ENCODE assay signal across 14 cellular contexts in the genomic region with DNA sequence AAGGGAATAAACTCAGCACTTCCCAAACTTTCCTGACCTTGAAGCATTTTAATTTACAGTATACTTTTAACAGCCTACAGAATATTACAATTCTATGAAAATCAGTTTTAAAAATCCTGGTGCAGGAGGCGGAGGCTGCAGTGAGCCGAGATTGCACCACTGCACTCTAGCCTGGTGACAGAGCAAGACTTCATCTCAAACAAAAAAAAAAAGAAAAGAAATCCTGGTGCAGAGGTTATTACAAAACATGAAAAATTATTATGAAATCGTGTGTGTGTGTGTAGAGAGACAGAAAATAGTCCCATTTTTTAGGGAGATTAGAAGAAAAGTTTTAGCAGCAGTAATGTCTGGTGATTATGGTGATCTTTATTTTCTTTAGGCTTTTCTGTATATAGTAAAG. TPM values are rescaled to one million over a fixed set of nuclear protein-coding genes. Genes with fewer than 3 reads are reported as not detected.
DNase-seq lines count a peak whose midpoint lies in the region; ATAC-seq and TF ChIP-seq lines count a peak whose summit lies in the region.
"Had no signal": no experiment of that assay in that cellular context is flagged by ENCODE, and none has a peak within 500 bp of the region (broad histone marks: within the 10 kb centered on the region; RNA-seq: fewer than 3 reads in every experiment).

No MANE protein-coding gene starts in this region.

- H3K4me1 ChIP-seq in SJCRH30, result no peaks in the 10 kb centered on the region

- no peaks in the 10 kb centered on the region for H3K9me3 ChIP-seq in CD4-positive, alpha-beta T cell (ENCODE audit: control insufficient read depth, low read length)
- no peaks in the 10 kb centered on the region; the same call in 1 of the 2 replicates for H3K9me3 ChIP-seq in SJCRH30 (replicated peaks)
- H3K9me3 ChIP-seq: psoas muscle had no signal

- H3K4me3 Mint-ChIP-seq in CD4-positive, alpha-beta T cell, result no peak overlapping the region
- no peak overlapping the region for H3K4me3 Mint-ChIP-seq in dendritic cell treated with granulocyte-macrophage colony-stimulating factor and Interleukin-4, amounts not matched to agents 40 ng/mL and 50 ng/mL, for 4 days
- H3K4me3 Mint-ChIP-seq in naive thymus-derived CD8-positive, alpha-beta T cell, result no peak overlapping the region
- H3K4me3 Mint-ChIP-seq in activated CD8-positive, alpha-beta T cell treated with anti-CD3 and anti-CD28 coated beads, Interleukin-2, amount 10 ng/mL, durations not matched to agents 7 days and 5 days, result no peak overlapping the region
- H3K4me3 Mint-ChIP-seq: activated CD4-positive, alpha-beta memory T cell treated with anti-CD3 and anti-CD28 coated beads, Interleukin-2, amount 10 ng/mL, durations not matched to agents 7 days and 5 days; endodermal cell had no signal

- H3K4me1 Mint-ChIP-seq in CD4-positive, alpha-beta T cell (ENCODE audit: low read depth), result peaks cover 60% of the 10 kb centered on the region
- peaks cover 30% of the 10 kb centered on the region for H3K4me1 Mint-ChIP-seq in dendritic cell treated with granulocyte-macrophage colony-stimulating factor and Interleukin-4, amounts not matched to agents 40 ng/mL and 50 ng/mL, for 4 days (ENCODE audit: low read depth)
- peaks cover 23 to 64% (median 51%) of the 10 kb centered on the region in 4 donors for H3K4me1 Mint-ChIP-seq in naive thymus-derived CD8-positive, alpha-beta T cell
- H3K4me1 Mint-ChIP-seq in activated CD8-positive, alpha-beta T cell treated with anti-CD3 and anti-CD28 coated beads, Interleukin-2, amount 10 ng/mL, durations not matched to agents 7 days and 5 days (ENCODE audit: low read depth), result peaks cover 11% of the 10 kb centered on the region

- no peaks in the 10 kb centered on the region for H3K27me3 Mint-ChIP-seq in CD4-positive, alpha-beta T cell
- H3K27me3 Mint-ChIP-seq in dendritic cell treated with granulocyte-macrophage colony-stimulating factor and Interleukin-4, amounts not matched to agents 40 ng/mL and 50 ng/mL, for 4 days, result no peaks in the 10 kb centered on the region
- no peaks in the 10 kb centered on the region for H3K27me3 Mint-ChIP-seq in naive thymus-derived CD8-positive, alpha-beta T cell
- no peaks in the 10 kb centered on the region for H3K27me3 Mint-ChIP-seq in activated CD8-positive, alpha-beta T cell treated with anti-CD3 and anti-CD28 coated beads, Interleukin-2, amount 10 ng/mL, durations not matched to agents 7 days and 5 days (ENCODE audit: low read depth)
- H3K27me3 Mint-ChIP-seq: activated CD4-positive, alpha-beta memory T cell treated with anti-CD3 and anti-CD28 coated beads, Interleukin-2, amount 10 ng/mL, durations not matched to agents 7 days and 5 days had no signal

- peak overlapping the region; percentile 21 for H3K27ac Mint-ChIP-seq in CD4-positive, alpha-beta T cell
- peak overlapping the region; percentile 60 for H3K27ac Mint-ChIP-seq in dendritic cell treated with granulocyte-macrophage colony-stimulating factor and Interleukin-4, amounts not matched to agents 40 ng/mL and 50 ng/mL, for 4 days
- H3K27ac Mint-ChIP-seq in naive thymus-derived CD8-positive, alpha-beta T cell, result peak overlapping the region in 7 of 10 donors; percentile 3 to 62 (median 27)
- H3K27ac Mint-ChIP-seq in activated CD8-positive, alpha-beta T cell treated with anti-CD3 and anti-CD28 coated beads, Interleukin-2, amount 10 ng/mL, durations not matched to agents 7 days and 5 days, result no peak overlapping the region
- H3K27ac Mint-ChIP-seq: activated CD4-positive, alpha-beta memory T cell treated with anti-CD3 and anti-CD28 coated beads, Interleukin-2, amount 10 ng/mL, durations not matched to agents 7 days and 5 days; endodermal cell had no signal

- H3K27ac ChIP-seq in CD4-positive, alpha-beta T cell (ENCODE audit: low read depth, low read length), result no peak overlapping the region
- H3K27ac ChIP-seq in substantia nigra (ENCODE audit: low read depth, low read length, poor library complexity, severe bottlenecking), result no peak overlapping the region
- no peak overlapping the region for H3K27ac ChIP-seq in SJCRH30
- H3K27ac ChIP-seq: psoas muscle had no signal

- peaks cover 38% of the 10 kb centered on the region for H3K36me3 ChIP-seq in SJCRH30

- POLR2A ChIA-PET in CD4-positive, alpha-beta T cell (lab: Charles Lee), result interaction anchor here (0.6 kb wide), 1 partner anchor 1866 kb away, joined by 3 read pairs; no protein-coding TSS in a partner anchor
- POLR2A ChIA-PET in naive thymus-derived CD8-positive, alpha-beta T cell (lab: Charles Lee), result interaction anchor here (0.6 kb wide), 1 partner anchor 10 kb away, joined by 3 read pairs; no protein-coding TSS in a partner anchor
- POLR2A ChIA-PET in activated CD8-positive, alpha-beta T cell treated with anti-CD3 and anti-CD28 coated beads, Interleukin-2, amount 10 ng/mL, durations not matched to agents 7 days and 5 days (lab: Charles Lee), result no interaction called here

- DNase-seq in CD4-positive, alpha-beta T cell, result no peak
- DNase-seq in MV-4-11 (lab: John Stamatoyannopoulos, UW) (peak; percentile 81), OCI-M2 (lab: John Stamatoyannopoulos, UW; ENCODE audit: unreplicated experiment) (no peak), substantia nigra (lab: John Stamatoyannopoulos, UW) (no peak), SJCRH30 (no peak)
- no peak for DNase-seq in naive thymus-derived CD8-positive, alpha-beta T cell
- DNase-seq in activated CD8-positive, alpha-beta T cell treated with anti-CD3 and anti-CD28 coated beads, Interleukin-2, amount 10 ng/mL, durations not matched to agents 7 days and 5 days, result no peak
- DNase-seq: activated CD4-positive, alpha-beta memory T cell treated with anti-CD3 and anti-CD28 coated beads, Interleukin-2, amount 10 ng/mL, durations not matched to agents 7 days and 5 days; activated gamma-delta T cell; DND-41; endodermal cell; NCI-H345; psoas muscle had no signal

- intact Hi-C loops in CD4-positive, alpha-beta T cell (cut with DNase I, micrococcal nuclease), result no loop called here
- intact Hi-C loops in dendritic cell treated with granulocyte-macrophage colony-stimulating factor and Interleukin-4, amounts not matched to agents 40 ng/mL and 50 ng/mL, for 4 days (cut with micrococcal nuclease), result no loop called here

- no peak for ATAC-seq in CD4-positive, alpha-beta T cell (ENCODE audit: poor library complexity)
- ATAC-seq in naive thymus-derived CD8-positive, alpha-beta T cell, result no peak
- ATAC-seq in activated CD8-positive, alpha-beta T cell treated with anti-CD3 and anti-CD28 coated beads, Interleukin-2, amount 10 ng/mL, durations not matched to agents 7 days and 5 days, result no peak

- H3K27me3 ChIP-seq in CD4-positive, alpha-beta T cell (ENCODE audit: control insufficient read depth, insufficient read depth, low read length), result no peaks in the 10 kb centered on the region
- H3K27me3 ChIP-seq in SJCRH30, result no peaks in the 10 kb centered on the region

- TF ChIP-seq CTCF in CD4-positive, alpha-beta T cell (IDR thresholded peaks at IDR 0.05), result no peak

- CTCF ChIA-PET in CD4-positive, alpha-beta T cell (lab: Charles Lee), result interaction anchor here (1.4 kb wide), 1 partner anchor 17 kb away, joined by 4 read pairs; no protein-coding TSS in a partner anchor
- CTCF ChIA-PET in activated CD8-positive, alpha-beta T cell treated with anti-CD3 and anti-CD28 coated beads, Interleukin-2, amount 10 ng/mL, durations not matched to agents 7 days and 5 days (lab: Charles Lee), result no interaction called here

- no peaks in the 10 kb centered on the region for H3K9me3 Mint-ChIP-seq in CD4-positive, alpha-beta T cell
- H3K9me3 Mint-ChIP-seq in dendritic cell treated with granulocyte-macrophage colony-stimulating factor and Interleukin-4, amounts not matched to agents 40 ng/mL and 50 ng/mL, for 4 days, result no peaks in the 10 kb centered on the region
- H3K9me3 Mint-ChIP-seq in naive thymus-derived CD8-positive, alpha-beta T cell, result no peaks in the 10 kb centered on the region
- H3K9me3 Mint-ChIP-seq in activated CD8-positive, alpha-beta T cell treated with anti-CD3 and anti-CD28 coated beads, Interleukin-2, amount 10 ng/mL, durations not matched to agents 7 days and 5 days (ENCODE audit: insufficient read depth), result no peaks in the 10 kb centered on the region
- H3K9me3 Mint-ChIP-seq: activated CD4-positive, alpha-beta memory T cell treated with anti-CD3 and anti-CD28 coated beads, Interleukin-2, amount 10 ng/mL, durations not matched to agents 7 days and 5 days had no signal

- no peak overlapping the region for H3K4me3 ChIP-seq in SJCRH30
- H3K4me3 ChIP-seq: psoas muscle had no signal

- peaks cover 46% of the 10 kb centered on the region for H3K36me3 Mint-ChIP-seq in CD4-positive, alpha-beta T cell (ENCODE audit: low read depth)
- H3K36me3 Mint-ChIP-seq in dendritic cell treated with granulocyte-macrophage colony-stimulating factor and Interleukin-4, amounts not matched to agents 40 ng/mL and 50 ng/mL, for 4 days (ENCODE audit: low read depth), result peaks cover 19% of the 10 kb centered on the region
- peaks cover 5 to 32% (median 7%) of the 10 kb centered on the region in 3 donors for H3K36me3 Mint-ChIP-seq in naive thymus-derived CD8-positive, alpha-beta T cell
- H3K36me3 Mint-ChIP-seq in activated CD8-positive, alpha-beta T cell treated with anti-CD3 and anti-CD28 coated beads, Interleukin-2, amount 10 ng/mL, durations not matched to agents 7 days and 5 days (ENCODE audit: low read depth), result peaks cover 45% of the 10 kb centered on the region

RNA-seq across cellular contexts. Expression of gene GOLPH3, which starts 26.9 kb away (rescaled TPM):
- total RNA-seq in CD4-positive, alpha-beta T cell, result 10 to 100 TPM; 52.0 to 55.4 TPM
- 10 to 100 TPM; 63.7 to 65.7 TPM for total RNA-seq in naive thymus-derived CD8-positive, alpha-beta T cell
- polyA plus RNA-seq in naive thymus-derived CD8-positive, alpha-beta T cell, result 10 to 100 TPM; 64.0 to 88.0 (median 74.3) TPM
- total RNA-seq in activated CD8-positive, alpha-beta T cell treated with anti-CD3 and anti-CD28 coated beads, Interleukin-2, amount 10 ng/mL, durations not matched to agents 7 days and 5 days, result 10 to 100 TPM; 70.7 to 73.7 TPM
- total RNA-seq in SJCRH30 (2014; rRNA removed; shearing (Covaris generic)), result 70.4 and 74.6 TPM in 2 replicates
